ENCODE assay signal across 9 cellular contexts in genomic region chr4:54547299-54548097, GRCh38.
DNase-seq lines count a peak whose midpoint lies in the region; ATAC-seq lines count a peak whose summit lies in the region.
"Had no signal": no experiment of that assay in that cellular context is flagged by ENCODE, and none has a peak within 500 bp of the region (broad histone marks: within the 10 kb centered on the region; RNA-seq: fewer than 3 reads in every experiment).

No MANE protein-coding gene starts in this region.

- DNase-seq in T-helper 1 cell (no peak), RPMI8226 (peak; percentile 74), OCI-M2 (lab: John Stamatoyannopoulos, UW; ENCODE audit: unreplicated experiment) (no peak), DMS 273 (lab: John Stamatoyannopoulos, UW; ENCODE audit: unreplicated experiment) (no peak)
- peak; percentile 9 for DNase-seq in stimulated activated naive B cell treated with anti-CD40 and anti-IgM and Interleukin-4, amounts not matched to agents 10 μg/mL and 1 μg/mL and 100 μg/mL, for 72 hours
- DNase-seq in central memory CD4-positive, alpha-beta T cell: no peak
- DNase-seq: activated naive CD4-positive, alpha-beta T cell treated with anti-CD3 and anti-CD28 coated beads, Interleukin-2, amount 10 ng/mL, durations not matched to agents 7 days and 5 days had no signal

- no peaks in the 10 kb centered on the region for H3K9me3 Mint-ChIP-seq in T-helper 1 cell treated with Interleukin-12 subunit alpha and Interleukin-12 subunit beta and Interleukin-4 antibody, amounts not matched to agents 30 μg/mL and 1 μg/mL, for 36 hours
- no peaks in the 10 kb centered on the region for H3K9me3 Mint-ChIP-seq in stimulated activated naive B cell treated with anti-CD40 and anti-IgM and Interleukin-4, amounts not matched to agents 10 μg/mL and 1 μg/mL and 100 μg/mL, for 72 hours
- H3K9me3 Mint-ChIP-seq: activated naive CD4-positive, alpha-beta T cell treated with anti-CD3 and anti-CD28 coated beads, Interleukin-2, amount 10 ng/mL, durations not matched to agents 7 days and 5 days had no signal

- peaks cover 6% of the 10 kb centered on the region for H3K4me1 Mint-ChIP-seq in T-helper 1 cell treated with Interleukin-12 subunit alpha and Interleukin-12 subunit beta and Interleukin-4 antibody, amounts not matched to agents 30 μg/mL and 1 μg/mL, for 36 hours (ENCODE audit: low read depth)
- no peaks in the 10 kb centered on the region for H3K4me1 Mint-ChIP-seq in stimulated activated naive B cell treated with anti-CD40 and anti-IgM and Interleukin-4, amounts not matched to agents 10 μg/mL and 1 μg/mL and 100 μg/mL, for 72 hours
- H3K4me1 Mint-ChIP-seq: activated naive CD4-positive, alpha-beta T cell treated with anti-CD3 and anti-CD28 coated beads, Interleukin-2, amount 10 ng/mL, durations not matched to agents 7 days and 5 days had no signal

- no peak overlapping the region for H3K4me3 Mint-ChIP-seq in T-helper 1 cell treated with Interleukin-12 subunit alpha and Interleukin-12 subunit beta and Interleukin-4 antibody, amounts not matched to agents 30 μg/mL and 1 μg/mL, for 36 hours
- H3K4me3 Mint-ChIP-seq in stimulated activated naive B cell treated with anti-CD40 and anti-IgM and Interleukin-4, amounts not matched to agents 10 μg/mL and 1 μg/mL and 100 μg/mL, for 72 hours: no peak overlapping the region
- H3K4me3 Mint-ChIP-seq: activated naive CD4-positive, alpha-beta T cell treated with anti-CD3 and anti-CD28 coated beads, Interleukin-2, amount 10 ng/mL, durations not matched to agents 7 days and 5 days had no signal

- H3K27ac Mint-ChIP-seq in T-helper 1 cell treated with Interleukin-12 subunit alpha and Interleukin-12 subunit beta and Interleukin-4 antibody, amounts not matched to agents 30 μg/mL and 1 μg/mL, for 36 hours: peak overlapping the region; percentile 52
- peak overlapping the region; percentile 27 for H3K27ac Mint-ChIP-seq in stimulated activated naive B cell treated with anti-CD40 and anti-IgM and Interleukin-4, amounts not matched to agents 10 μg/mL and 1 μg/mL and 100 μg/mL, for 72 hours
- H3K27ac Mint-ChIP-seq: activated naive CD4-positive, alpha-beta T cell treated with anti-CD3 and anti-CD28 coated beads, Interleukin-2, amount 10 ng/mL, durations not matched to agents 7 days and 5 days had no signal

- no peaks in the 10 kb centered on the region for H3K36me3 Mint-ChIP-seq in T-helper 1 cell treated with Interleukin-12 subunit alpha and Interleukin-12 subunit beta and Interleukin-4 antibody, amounts not matched to agents 30 μg/mL and 1 μg/mL, for 36 hours (ENCODE audit: low read depth)
- H3K36me3 Mint-ChIP-seq in stimulated activated naive B cell treated with anti-CD40 and anti-IgM and Interleukin-4, amounts not matched to agents 10 μg/mL and 1 μg/mL and 100 μg/mL, for 72 hours: no peaks in the 10 kb centered on the region
- H3K36me3 Mint-ChIP-seq: activated naive CD4-positive, alpha-beta T cell treated with anti-CD3 and anti-CD28 coated beads, Interleukin-2, amount 10 ng/mL, durations not matched to agents 7 days and 5 days had no signal

- ATAC-seq in HG03060 (IDR thresholded peaks at IDR 0.05; ENCODE audit: low read depth, unreplicated experiment): peak; percentile 45
- peak; percentile 89 to 90 for ATAC-seq in stimulated activated naive B cell treated with anti-CD40 and anti-IgM and Interleukin-4, amounts not matched to agents 10 μg/mL and 1 μg/mL and 100 μg/mL, for 72 hours (replicated peaks)

- H3K27me3 Mint-ChIP-seq in T-helper 1 cell treated with Interleukin-12 subunit alpha and Interleukin-12 subunit beta and Interleukin-4 antibody, amounts not matched to agents 30 μg/mL and 1 μg/mL, for 36 hours (ENCODE audit: low read depth): no peaks in the 10 kb centered on the region
- H3K27me3 Mint-ChIP-seq in stimulated activated naive B cell treated with anti-CD40 and anti-IgM and Interleukin-4, amounts not matched to agents 10 μg/mL and 1 μg/mL and 100 μg/mL, for 72 hours: no peaks in the 10 kb centered on the region
- H3K27me3 Mint-ChIP-seq: activated naive CD4-positive, alpha-beta T cell treated with anti-CD3 and anti-CD28 coated beads, Interleukin-2, amount 10 ng/mL, durations not matched to agents 7 days and 5 days had no signal

Comparison
In these comparisons a context has a peak if more than half of its experiments do, and no peak if none do; other contexts are left out.
1. DNase-seq: peak in RPMI8226 (single experiment) and stimulated activated naive B cell treated with anti-CD40 and anti-IgM and Interleukin-4, amounts not matched to agents 10 μg/mL and 1 μg/mL and 100 μg/mL, for 72 hours (single experiment); none in T-helper 1 cell (0 of 5), central memory CD4-positive, alpha-beta T cell (single experiment), OCI-M2 (single experiment) and DMS 273 (single experiment).